Comparison of ENCODE assay signal across 1 cellular context in the genomic region with DNA sequence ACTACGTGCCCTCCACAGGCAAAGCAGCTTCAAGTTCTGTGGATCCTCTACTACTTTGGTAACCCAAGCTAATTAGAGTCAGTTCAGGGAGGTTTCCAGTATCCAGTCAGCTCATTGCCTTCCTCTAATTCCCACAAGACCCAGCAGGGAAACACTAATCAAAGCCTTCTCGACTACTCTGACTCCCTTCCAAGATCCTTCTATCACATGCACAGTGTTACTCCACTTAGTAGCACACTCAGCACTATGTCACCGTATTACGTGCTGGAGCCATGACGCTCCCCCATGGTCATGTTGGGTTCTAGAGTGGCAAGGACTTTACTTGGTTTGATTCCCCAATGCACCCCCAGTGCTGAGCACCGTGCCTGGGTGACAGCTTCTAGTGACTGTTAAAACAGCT.
TF ChIP-seq lines count a peak whose summit lies in the region.

No MANE protein-coding gene starts in this region.

TF ChIP-seq in IMR-90, 13 proteins besides CTCF, POLR2A, EP300 and RAD21:
- TF ChIP-seq CEBPB (IDR thresholded peaks at IDR 0.05; ENCODE audit: low read depth, low read length) (no peak), RFX5 (IDR thresholded peaks at IDR 0.05; ENCODE audit: low read depth, low read length) (no peak), CHD1 (IDR thresholded peaks at IDR 0.05; ENCODE audit: low read depth, low read length) (no peak), ELK1 (IDR thresholded peaks at IDR 0.05; ENCODE audit: borderline replicate concordance, low read depth, low read length) (no peak), MXI1 (IDR thresholded peaks at IDR 0.05; ENCODE audit: borderline replicate concordance, low read depth, low read length) (no peak), RCOR1 (IDR thresholded peaks at IDR 0.05; ENCODE audit: insufficient replicate concordance, low read length) (no peak), BHLHE40 (IDR thresholded peaks at IDR 0.05; ENCODE audit: low read depth, low read length) (no peak), FOS (IDR thresholded peaks at IDR 0.05; ENCODE audit: low read depth, low read length) (no peak), NFE2L2 (IDR thresholded peaks at IDR 0.05; ENCODE audit: low read depth, low read length) (no peak), MAFK (IDR thresholded peaks at IDR 0.05; ENCODE audit: low read depth, low read length) (no peak), SMC3 (IDR thresholded peaks at IDR 0.05; ENCODE audit: low read depth, low read length) (no peak), MAZ (IDR thresholded peaks at IDR 0.05; ENCODE audit: borderline replicate concordance, low read depth, low read length) (no peak)
- TF ChIP-seq, protein P1, sequence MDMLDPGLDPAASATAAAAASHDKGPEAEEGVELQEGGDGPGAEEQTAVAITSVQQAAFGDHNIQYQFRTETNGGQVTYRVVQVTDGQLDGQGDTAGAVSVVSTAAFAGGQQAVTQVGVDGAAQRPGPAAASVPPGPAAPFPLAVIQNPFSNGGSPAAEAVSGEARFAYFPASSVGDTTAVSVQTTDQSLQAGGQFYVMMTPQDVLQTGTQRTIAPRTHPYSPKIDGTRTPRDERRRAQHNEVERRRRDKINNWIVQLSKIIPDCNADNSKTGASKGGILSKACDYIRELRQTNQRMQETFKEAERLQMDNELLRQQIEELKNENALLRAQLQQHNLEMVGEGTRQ (IDR thresholded peaks at IDR 0.05; ENCODE audit: low read depth, low read length) = no peak
